11 cellular contexts compared by ENCODE assay signal in genomic region chr14:74299061-74299545, GRCh38. TPM values are rescaled to one million over a fixed set of nuclear protein-coding genes. Genes with fewer than 3 reads are reported as not detected.
DNase-seq lines count a peak whose midpoint lies in the region; ATAC-seq and TF ChIP-seq lines count a peak whose summit lies in the region.
"Had no signal": no experiment of that assay in that cellular context is flagged by ENCODE, and none has a peak within 500 bp of the region (broad histone marks: within the 10 kb centered on the region; RNA-seq: fewer than 3 reads in every experiment).

No MANE protein-coding gene starts in this region.

- no peak overlapping the region for H3K23ac ChIP-seq in mesendoderm (ENCODE audit: low read length)

- peaks cover 27% of the 10 kb centered on the region for H3K79me1 ChIP-seq in mesendoderm (ENCODE audit: low read length)

- H2BK120ac ChIP-seq in mesendoderm (ENCODE audit: low read depth, low read length), result no peak overlapping the region

- no peak for ATAC-seq in GM18502 (IDR thresholded peaks at IDR 0.05; ENCODE audit: poor library complexity, unreplicated experiment)

- H2AK5ac ChIP-seq in mesendoderm (ENCODE audit: low read length), result no peak overlapping the region

- in situ Hi-C loops in astrocyte of the cerebellum (cut with HindIII; ENCODE audit: low sequenced_read_pairs), result loop anchor here (5.0 to 10.0 kb wide), 2 partner anchors 56 to 443 kb away; no protein-coding TSS in a partner anchor

- DNase-seq in stimulated activated CD4-positive, alpha-beta T cell treated with anti-CD3 and anti-CD28 coated beads, Interleukin-15, amount 100 ng/mL, for 24 hours, result peak; percentile 41
- DNase-seq in stimulated activated CD4-positive, alpha-beta T cell treated with anti-CD3 and anti-CD28 coated beads, Interleukin-12 subunit alpha, Interleukin-12 subunit beta, amount 100 ng/mL, for 4 hours, result no peak
- DNase-seq in astrocyte of the cerebellum (ENCODE audit: low read depth) (peak; percentile 18), mesendoderm (peak; percentile 63), uterus (peak in 1 of 2 donors; percentile 45), mesenteric fat pad (ENCODE audit: low spot score) (no peak), NCI-H1694 (lab: John Stamatoyannopoulos, UW) (no peak)
- DNase-seq: erythroblast, right lobe of liver had no signal

- H2BK15ac ChIP-seq in mesendoderm (replicated peaks; ENCODE audit: low read depth), result no peak overlapping the region

- peak overlapping the region; percentile 7 for H3K27ac ChIP-seq in mesendoderm (ENCODE audit: low read depth, low read length)
- H3K27ac ChIP-seq in uterus, result peak overlapping the region; percentile 25 to 55

- no peak overlapping the region for H3K18ac ChIP-seq in mesendoderm (ENCODE audit: low read length)

- peaks cover 32% of the 10 kb centered on the region for H3K79me2 ChIP-seq in mesendoderm (ENCODE audit: control insufficient read depth, insufficient read depth, low read length)

- H3K9me3 ChIP-seq in uterus, result no peaks in the 10 kb centered on the region
- H3K9me3 ChIP-seq: right lobe of liver had no signal

- no peak overlapping the region for H4K8ac ChIP-seq in mesendoderm (ENCODE audit: low read depth, low read length)

- H3K36me3 ChIP-seq in mesendoderm (ENCODE audit: control insufficient read depth, insufficient read depth, low read length) (peaks cover 5% of the 10 kb centered on the region), uterus (no peaks in the 10 kb centered on the region)

- H3K9ac ChIP-seq in mesendoderm (ENCODE audit: low read length), result peak overlapping the region; percentile 11

- H3K4me1 ChIP-seq in mesendoderm (ENCODE audit: control insufficient read depth, low read depth, low read length), result peaks cover 2% of the 10 kb centered on the region
- H3K4me1 ChIP-seq in uterus, result no peaks in the 10 kb centered on the region

- no peak overlapping the region for H4K5ac ChIP-seq in mesendoderm (ENCODE audit: low read length)

- no peak for TF ChIP-seq POLR2A in uterus (IDR thresholded peaks at IDR 0.05)

- no peak overlapping the region for H2BK5ac ChIP-seq in mesendoderm (ENCODE audit: low read length)

- H3K4me3 ChIP-seq in astrocyte of the cerebellum (ENCODE audit: low read depth, low read length) (no peak overlapping the region), mesendoderm (ENCODE audit: low read length) (no peak overlapping the region), uterus (no peak overlapping the region)
- H3K4me3 ChIP-seq: right lobe of liver had no signal

- H3K4me2 ChIP-seq in mesendoderm (ENCODE audit: low read length), result no peak overlapping the region

- intact Hi-C loops in uterus (cut with DNase I; ENCODE audit: low total_unique reads), result no loop called here

- no peak overlapping the region for H3K56ac ChIP-seq in mesendoderm (ENCODE audit: low read length)

- TF ChIP-seq CTCF in astrocyte of the cerebellum (IDR thresholded peaks at IDR 0.05; ENCODE audit: low read depth, low read length, missing control alignments) (no peak), uterus (IDR thresholded peaks at IDR 0.05) (no peak)

- WGBS in mesendoderm (ENCODE audit: extremely low coverage, insufficient coverage, low lambda C conversion rate), result no CpG with 5 or more reads among the region's 10 CpGs

- H3K4ac ChIP-seq in mesendoderm (ENCODE audit: low read depth, low read length), result no peak overlapping the region

- H3K27me3 ChIP-seq in mesendoderm (ENCODE audit: insufficient read depth, low read length, poor library complexity) (no peaks in the 10 kb centered on the region), uterus (no peaks in the 10 kb centered on the region)
- H3K27me3 ChIP-seq: right lobe of liver had no signal

RNA-seq across cellular contexts. Expression of gene ABCD4, which starts 3.6 kb away (rescaled TPM):
- 29.6 TPM for polyA plus RNA-seq in mesendoderm (2013, experiment 1 of 2)
- polyA plus RNA-seq in mesendoderm (2013, experiment 2 of 2), result 29.9 TPM
- 10 to 100 TPM; 26.1 to 73.4 (median 49.5) TPM for total RNA-seq in uterus
- 41.5 TPM for total RNA-seq in mesenteric fat pad

RNA-seq across cellular contexts. Expression of gene VRTN, which starts 49.2 kb away (rescaled TPM):
- 135 TPM for polyA plus RNA-seq in mesendoderm (2013, experiment 1 of 2)
- polyA plus RNA-seq in mesendoderm (2013, experiment 2 of 2), result 136 TPM
- under 1 TPM in 1 of 4 donors, not detected in 3; 0.21 TPM for total RNA-seq in uterus
- total RNA-seq in mesenteric fat pad, result not detected
- total RNA-seq: right lobe of liver; T-helper 2 cell treated with Interferon-gamma antibody and Interleukin-4, amounts not matched to agents 100 ng/mL and 5 ng/mL, for 36 hours had no signal

RNA-seq across cellular contexts. Expression of gene VSX2, which starts 59.9 kb away (rescaled TPM):
- polyA plus RNA-seq in mesendoderm (2013, experiment 1 of 2), result 0.08 TPM
- 0.04 TPM for polyA plus RNA-seq in mesendoderm (2013, experiment 2 of 2)
- not detected for total RNA-seq in uterus
- total RNA-seq in mesenteric fat pad, result not detected
- total RNA-seq: right lobe of liver; T-helper 2 cell treated with Interferon-gamma antibody and Interleukin-4, amounts not matched to agents 100 ng/mL and 5 ng/mL, for 36 hours had no signal

Comparison
In these comparisons a context has a peak if more than half of its experiments do, and no peak if none do; other contexts are left out.
1. DNase-seq: peak in stimulated activated CD4-positive, alpha-beta T cell treated with anti-CD3 and anti-CD28 coated beads, Interleukin-15, amount 100 ng/mL, for 24 hours (single experiment), astrocyte of the cerebellum (single experiment) and mesendoderm (single experiment); none in stimulated activated CD4-positive, alpha-beta T cell treated with anti-CD3 and anti-CD28 coated beads, Interleukin-12 subunit alpha, Interleukin-12 subunit beta, amount 100 ng/mL, for 4 hours (single experiment), mesenteric fat pad (single experiment) and NCI-H1694 (single experiment).